ENCODE assay signal across 13 cellular contexts in the genomic region with DNA sequence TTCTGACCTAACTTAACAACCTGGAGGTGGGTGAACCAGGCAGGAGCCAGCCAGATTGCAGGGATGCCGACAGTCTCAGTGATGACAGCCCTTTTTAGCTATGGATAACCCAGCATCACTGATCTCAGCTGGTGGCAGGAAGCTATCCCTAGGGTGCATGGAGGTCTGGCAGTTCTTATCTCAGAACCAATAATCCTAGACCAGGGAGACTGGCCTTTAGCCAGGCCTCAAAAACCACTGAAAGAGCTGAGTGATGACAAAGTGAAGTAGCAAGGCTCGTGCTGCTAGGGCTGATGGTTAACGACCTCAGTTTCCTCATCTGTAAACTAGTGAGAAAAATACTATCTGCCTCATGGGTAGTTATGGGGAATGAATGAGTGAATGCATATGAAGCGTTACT.
DNase-seq lines count a peak whose midpoint lies in the region; ATAC-seq and TF ChIP-seq lines count a peak whose summit lies in the region.
"Had no signal": no experiment of that assay in that cellular context is flagged by ENCODE, and none has a peak within 500 bp of the region (broad histone marks: within the 10 kb centered on the region; RNA-seq: fewer than 3 reads in every experiment).

No MANE protein-coding gene starts in this region.

- DNase-seq in A673 (ENCODE audit: low spot score) = peak; percentile 44
- DNase-seq in EH (ENCODE audit: low read depth) = peak; percentile 56
- DNase-seq in RPMI7951 (ENCODE audit: low read depth) = peak; percentile 76
- DNase-seq in fibroblast of peridontal ligament (ENCODE audit: extremely low read depth) = peak; percentile 47
- DNase-seq in SW 1271 (lab: John Stamatoyannopoulos, UW) = no peak
- no peak for DNase-seq in left colon
- DNase-seq in sigmoid colon = no peak
- DNase-seq in NCI-H1930 (lab: John Stamatoyannopoulos, UW) = no peak
- DNase-seq: activated naive CD8-positive, alpha-beta T cell treated with anti-CD3 and anti-CD28 coated beads, Interleukin-2, amount 10 ng/mL, durations not matched to agents 7 days and 5 days; left ventricle myocardium inferior; NCI-H446 treated with DMSO at 0.1 percent for 48 hours; T-helper 1 cell had no signal

- H3K4me3 ChIP-seq in A673 (ENCODE audit: low read depth, low read length, poor library complexity, severe bottlenecking) (no peak overlapping the region), sigmoid colon (no peak overlapping the region)
- H3K4me3 ChIP-seq: left ventricle myocardium inferior had no signal

- no peak for ATAC-seq in left colon
- ATAC-seq: HepG2 had no signal

- TF ChIP-seq EP300 in sigmoid colon (IDR thresholded peaks at IDR 0.05) = no peak

- H3K27ac ChIP-seq in A673 (ENCODE audit: low read depth, low read length, poor library complexity, severe bottlenecking) = no peak overlapping the region
- H3K27ac ChIP-seq in sigmoid colon = no peak overlapping the region
- H3K27ac ChIP-seq: left ventricle myocardium inferior had no signal

- H3K36me3 ChIP-seq in A673 (ENCODE audit: insufficient read depth, low read length, poor library complexity, severe bottlenecking) = no peaks in the 10 kb centered on the region
- H3K36me3 ChIP-seq in sigmoid colon = no peaks in the 10 kb centered on the region
- H3K36me3 ChIP-seq: left ventricle myocardium inferior had no signal

- H3K9me3 ChIP-seq in A673 (ENCODE audit: low read depth, low read length, poor library complexity, severe bottlenecking) = no peaks in the 10 kb centered on the region
- no peaks in the 10 kb centered on the region for H3K9me3 ChIP-seq in sigmoid colon
- H3K9me3 ChIP-seq: left ventricle myocardium inferior had no signal

- BruUV-seq in A673 (replicated peaks; lab: Mats Ljungman, UMichigan) = no TSS peak

- H3K27me3 ChIP-seq in A673 (replicated peaks; ENCODE audit: insufficient read depth, low read depth, low read length, poor library complexity) (no peaks in the 10 kb centered on the region), sigmoid colon (no peaks in the 10 kb centered on the region)

- TF ChIP-seq CTCF in A673 (conservative IDR thresholded peaks at IDR 0.05; ENCODE audit: low read depth, low read length) (no peak), sigmoid colon (IDR thresholded peaks at IDR 0.05) (no peak)

- TF ChIP-seq POLR2A in sigmoid colon (IDR thresholded peaks at IDR 0.05) = no peak

- WGBS in sigmoid colon, 2 donors = 69 to 74% methylated on average over 4 of the region's 4 CpGs

- CTCF ChIA-PET in A673 (lab: Charles Lee) = interaction anchor here (1.7 kb wide), 1 partner anchor 10 kb away, joined by 3 read pairs; no protein-coding TSS in a partner anchor

- intact Hi-C loops in A673 (cut with micrococcal nuclease; ENCODE audit: unreplicated experiment) (no loop called here), left colon (cut with DNase I, micrococcal nuclease) (no loop called here), sigmoid colon (cut with DNase I) (no loop called here)

- H3K4me1 ChIP-seq in A673 (ENCODE audit: insufficient read depth, low read length, poor library complexity, severe bottlenecking) (peaks cover 22% of the 10 kb centered on the region), sigmoid colon (peaks cover 0 to 23% (median 13%) of the 10 kb centered on the region in 4 donors)

- POLR2A ChIA-PET in A673 (lab: Charles Lee; ENCODE audit: low non-redundant PET) = no interaction called here

Comparison
In these comparisons a context has a peak if more than half of its experiments do, and no peak if none do; other contexts are left out.
1. DNase-seq: peak in A673 (single experiment), EH (single experiment), RPMI7951 (single experiment) and fibroblast of peridontal ligament (single experiment); none in SW 1271 (0 of 2), left colon (0 of 2), sigmoid colon (single experiment) and NCI-H1930 (0 of 2).